ENCODE assay signal across 15 cellular contexts in the genomic region with DNA sequence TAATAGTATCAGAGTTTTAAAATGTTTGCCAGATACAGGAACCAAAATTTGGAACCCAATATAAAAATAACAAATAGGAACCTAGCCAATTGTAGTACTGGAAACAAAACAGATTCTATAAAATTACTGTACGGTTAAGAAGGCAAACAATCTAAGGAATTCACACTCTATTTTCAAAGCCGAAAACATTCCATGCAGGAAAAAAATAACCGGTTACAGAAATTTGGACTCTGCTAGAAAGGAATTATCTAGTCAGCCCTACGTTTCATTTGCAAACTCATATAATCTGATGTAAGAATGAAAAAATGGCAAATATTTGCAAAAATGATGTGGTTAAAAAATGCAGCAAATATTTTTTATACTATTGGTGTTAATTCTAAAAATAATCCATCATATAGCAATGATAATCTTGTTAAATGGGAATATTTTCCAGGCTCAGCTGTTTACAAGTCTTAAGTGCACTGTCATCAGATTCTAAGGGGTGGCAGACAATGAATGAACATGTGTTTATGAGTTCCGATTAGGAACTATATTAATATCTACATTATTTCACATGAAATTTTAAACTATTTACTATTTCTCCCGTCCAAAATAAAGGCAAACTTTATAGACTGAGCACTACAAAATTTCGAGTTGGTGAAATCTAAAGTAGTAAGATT.
"Had no signal": no experiment of that assay in that cellular context is flagged by ENCODE, and none has a peak within 500 bp of the region (broad histone marks: within the 10 kb centered on the region; RNA-seq: fewer than 3 reads in every experiment).

No MANE protein-coding gene starts in this region.

- H3K36me3 ChIP-seq: left lung had no signal

- H3K4me1 Mint-ChIP-seq: activated naive CD4-positive, alpha-beta T cell treated with anti-CD3 and anti-CD28 coated beads, Interleukin-2, amount 50 U/mL, for 24 hours; brain; endodermal cell; nephron progenitor cell had no signal

- H3K4me3 ChIP-seq: gastrocnemius medialis, heart right ventricle, left lung, tibial nerve had no signal

- H3K27ac Mint-ChIP-seq: activated naive CD4-positive, alpha-beta T cell treated with anti-CD3 and anti-CD28 coated beads, Interleukin-2, amount 50 U/mL, for 24 hours; endodermal cell; nephron progenitor cell had no signal

- H3K9me3 Mint-ChIP-seq: activated naive CD4-positive, alpha-beta T cell treated with anti-CD3 and anti-CD28 coated beads, Interleukin-2, amount 50 U/mL, for 24 hours had no signal

- DNase-seq: activated effector memory CD4-positive, alpha-beta T cell treated with Interleukin-2 at 50 U/mL for 16 hours; amniotic stem cell; endodermal cell; gastrocnemius medialis; heart right ventricle; islet precursor cell; left lung; mesendoderm; nephron progenitor cell; small intestine had no signal

- H3K27me3 Mint-ChIP-seq: activated naive CD4-positive, alpha-beta T cell treated with anti-CD3 and anti-CD28 coated beads, Interleukin-2, amount 50 U/mL, for 24 hours; brain had no signal

- ATAC-seq: activated CD4-positive, CD25-positive, alpha-beta regulatory T cell treated with anti-CD3 and anti-CD28 coated beads, Interleukin-2, amount 50 U/mL, for 24 hours; esophagus mucosa; gastrocnemius medialis; heart right ventricle; left lung had no signal

- H3K9me3 ChIP-seq: gastrocnemius medialis, left lung had no signal

- H3K27me3 ChIP-seq: gastrocnemius medialis, heart right ventricle, left lung, tibial nerve had no signal

- H3K27ac ChIP-seq: gastrocnemius medialis, heart right ventricle, left lung, tibial nerve had no signal

- H3K4me3 Mint-ChIP-seq: activated naive CD4-positive, alpha-beta T cell treated with anti-CD3 and anti-CD28 coated beads, Interleukin-2, amount 50 U/mL, for 24 hours; brain; endodermal cell; nephron progenitor cell had no signal

- H3K4me1 ChIP-seq: gastrocnemius medialis, left lung had no signal
